ENCODE assay signal across 28 cellular contexts in genomic region chr6:72422126-72422680, GRCh38.
DNase-seq lines count a peak whose midpoint lies in the region; ATAC-seq and TF ChIP-seq lines count a peak whose summit lies in the region.
"Had no signal": no experiment of that assay in that cellular context is flagged by ENCODE, and none has a peak within 500 bp of the region (broad histone marks: within the 10 kb centered on the region; RNA-seq: fewer than 3 reads in every experiment).

No MANE protein-coding gene starts in this region.

- POLR2A ChIA-PET in A673 (lab: Charles Lee; ENCODE audit: low non-redundant PET): no interaction called here
- POLR2A ChIA-PET in Caco-2 (lab: Charles Lee): no interaction called here

- H3K4me1 ChIP-seq in A673 (ENCODE audit: insufficient read depth, low read length, poor library complexity, severe bottlenecking): peaks cover 68% of the 10 kb centered on the region
- H3K4me1 ChIP-seq in GM23248 (ENCODE audit: insufficient read depth): peaks cover 82% of the 10 kb centered on the region
- no peaks in the 10 kb centered on the region for H3K4me1 ChIP-seq in Caco-2
- H3K4me1 ChIP-seq: Peyer's patch, thyroid gland had no signal

- H3K4me1 Mint-ChIP-seq in Caco-2 (ENCODE audit: low read depth, unreplicated experiment): no peaks in the 10 kb centered on the region
- H3K4me1 Mint-ChIP-seq: B cell; naive thymus-derived CD8-positive, alpha-beta T cell; stimulated activated naive CD8-positive, alpha-beta T cell treated with anti-CD3 and anti-CD28 coated beads, Interleukin-15, amount 100 ng/mL, for 72 hours had no signal

- peaks cover 82% of the 10 kb centered on the region for H3F3A ChIP-seq in GM23248 (ENCODE audit: insufficient read depth)

- peak overlapping the region; percentile 46 for H3K4me2 ChIP-seq in GM23248 (ENCODE audit: unreplicated experiment)

- no peak overlapping the region for H3K4me3 Mint-ChIP-seq in Caco-2 (ENCODE audit: unreplicated experiment)
- H3K4me3 Mint-ChIP-seq: activated naive CD4-positive, alpha-beta T cell treated with anti-CD3 and anti-CD28 coated beads for 36 hours; activated T-helper 1 cell treated with anti-CD3 and anti-CD28 coated beads, Interleukin-12 subunit alpha, Interleukin-12 subunit beta, Interleukin-2, Interleukin-4 antibody, amounts not matched to agents 30 ng/mL and 10 ng/mL and 1 ng/mL, durations not matched to agents 14 hours and 24 hours and 36 hours; B cell; endodermal cell; naive thymus-derived CD8-positive, alpha-beta T cell; stimulated activated naive CD8-positive, alpha-beta T cell treated with anti-CD3 and anti-CD28 coated beads, Interleukin-15, amount 100 ng/mL, for 72 hours had no signal

- CTCF ChIA-PET in A673 (lab: Charles Lee) (no interaction called here), Caco-2 (lab: Charles Lee) (interaction anchor here (1.7 kb wide), 1 partner anchor 10 kb away, joined by 6 read pairs; no protein-coding TSS in a partner anchor)

- H4K20me1 ChIP-seq in GM23248 (ENCODE audit: insufficient read depth): no peaks in the 10 kb centered on the region

- H3K27me3 ChIP-seq in A673 (replicated peaks; ENCODE audit: insufficient read depth, low read depth, low read length, poor library complexity) (no peaks in the 10 kb centered on the region), GM23248 (replicated peaks; ENCODE audit: insufficient read depth) (no peaks in the 10 kb centered on the region), Caco-2 (replicated peaks; ENCODE audit: control insufficient read depth, insufficient read depth, low read length) (no peaks in the 10 kb centered on the region)
- H3K27me3 ChIP-seq: gastroesophageal sphincter, Peyer's patch, thyroid gland had no signal

- H3K27ac Mint-ChIP-seq in Caco-2 (ENCODE audit: unreplicated experiment): no peak overlapping the region
- H3K27ac Mint-ChIP-seq: activated naive CD4-positive, alpha-beta T cell treated with anti-CD3 and anti-CD28 coated beads for 36 hours; activated T-helper 1 cell treated with anti-CD3 and anti-CD28 coated beads, Interleukin-12 subunit alpha, Interleukin-12 subunit beta, Interleukin-2, Interleukin-4 antibody, amounts not matched to agents 30 ng/mL and 10 ng/mL and 1 ng/mL, durations not matched to agents 14 hours and 24 hours and 36 hours; B cell; endodermal cell; naive thymus-derived CD8-positive, alpha-beta T cell had no signal

- H3K9me3 Mint-ChIP-seq in Caco-2 (ENCODE audit: unreplicated experiment): no peaks in the 10 kb centered on the region
- H3K9me3 Mint-ChIP-seq: activated naive CD4-positive, alpha-beta T cell treated with anti-CD3 and anti-CD28 coated beads for 36 hours; activated T-helper 1 cell treated with anti-CD3 and anti-CD28 coated beads, Interleukin-12 subunit alpha, Interleukin-12 subunit beta, Interleukin-2, Interleukin-4 antibody, amounts not matched to agents 30 ng/mL and 10 ng/mL and 1 ng/mL, durations not matched to agents 14 hours and 24 hours and 36 hours; stimulated activated naive CD8-positive, alpha-beta T cell treated with anti-CD3 and anti-CD28 coated beads, Interleukin-15, amount 100 ng/mL, for 72 hours had no signal

- H3K4me3 ChIP-seq in A673 (ENCODE audit: low read depth, low read length, poor library complexity, severe bottlenecking) (no peak overlapping the region), GM23248 (no peak overlapping the region), Caco-2 (ENCODE audit: low read depth, low read length) (no peak overlapping the region)
- H3K4me3 ChIP-seq: esophagus squamous epithelium, gastroesophageal sphincter, Peyer's patch, thyroid gland had no signal

- TF ChIP-seq CTCF in A673 (conservative IDR thresholded peaks at IDR 0.05; ENCODE audit: low read depth, low read length): no peak
- TF ChIP-seq CTCF in Caco-2 (IDR thresholded peaks at IDR 0.05; ENCODE audit: insufficient read depth in 1 of 2, low read depth in 1 of 2, low read length in 1 of 2, severe bottlenecking in 1 of 2, unreplicated experiment in 1 of 2): no peak

- no peaks in the 10 kb centered on the region for H3K79me2 ChIP-seq in GM23248 (ENCODE audit: insufficient read depth)

- in situ Hi-C loops in GM23248 (cut with MboI): no loop called here

- WGBS in GM23248 (ENCODE audit: low coverage in 1 of 2, low lambda C conversion rate in 2 of 2, missing lambda C conversion rate in 2 of 2), 2 experiments: 39 to 41% methylated on average over 2 of the region's 2 CpGs

- H3K36me3 ChIP-seq in A673 (ENCODE audit: insufficient read depth, low read length, poor library complexity, severe bottlenecking): no peaks in the 10 kb centered on the region
- no peaks in the 10 kb centered on the region for H3K36me3 ChIP-seq in GM23248 (ENCODE audit: low read depth)
- no peaks in the 10 kb centered on the region for H3K36me3 ChIP-seq in Caco-2 (ENCODE audit: control insufficient read depth, insufficient read depth, low read length)
- H3K36me3 ChIP-seq: esophagus squamous epithelium, gastroesophageal sphincter, Peyer's patch, thyroid gland had no signal

- H2AFZ ChIP-seq in GM23248: no peak overlapping the region

- H3K27me3 Mint-ChIP-seq in Caco-2 (ENCODE audit: insufficient read depth, unreplicated experiment): no peaks in the 10 kb centered on the region

- BruUV-seq in A673 (replicated peaks; lab: Mats Ljungman, UMichigan) (no TSS peak), Caco-2 (replicated peaks; lab: Mats Ljungman, UMichigan) (no TSS peak)

- H3K9ac ChIP-seq in GM23248: no peak overlapping the region

- H3K36me3 Mint-ChIP-seq in Caco-2 (ENCODE audit: insufficient read depth, unreplicated experiment): no peaks in the 10 kb centered on the region
- H3K36me3 Mint-ChIP-seq: naive thymus-derived CD8-positive, alpha-beta T cell had no signal

- H3K9me2 ChIP-seq in GM23248 (ENCODE audit: insufficient read depth): no peaks in the 10 kb centered on the region

- no peak for DNase-seq in A673 (ENCODE audit: low spot score)
- DNase-seq in GM23248: peak; percentile 74
- DNase-seq in epithelial cell of prostate (ENCODE audit: low read depth, low spot score): peak; percentile 51
- DNase-seq in Caco-2: no peak
- DNase-seq in pons (ENCODE audit: low spot score): no peak
- DNase-seq in MV-4-11 (lab: John Stamatoyannopoulos, UW): no peak
- DNase-seq: 8988T; activated CD4-positive, alpha-beta T cell treated with anti-CD3 and anti-CD28 coated beads, Interleukin-2, amount 50 U/mL, for 4 hours; activated naive CD4-positive, alpha-beta T cell treated with anti-CD3 and anti-CD28 coated beads for 36 hours; central memory CD4-positive, alpha-beta T cell; endodermal cell; esophagus squamous epithelium; left ventricle myocardium superior; naive thymus-derived CD8-positive, alpha-beta T cell; NCI-H1417 treated with DMSO at 0.1 percent for 48 hours; NCI-H2081; NCI-H2227 treated with DMSO at 0.1 percent for 48 hours; NCI-H69; occipital lobe; Peyer's patch; SHP77 treated with DMSO at 0.1 percent for 48 hours; stimulated activated naive CD8-positive, alpha-beta T cell treated with anti-CD3 and anti-CD28 coated beads, Interleukin-15, amount 100 ng/mL, for 72 hours; thyroid gland had no signal

- peak; percentile 4; the same call in 2 of the 3 replicates for ATAC-seq in SK-N-SH treated with all-trans-retinoic acid at 6 μM for 48 hours
- ATAC-seq in HG02885 (IDR thresholded peaks at IDR 0.05; ENCODE audit: poor library complexity, unreplicated experiment): no peak
- ATAC-seq: gastroesophageal sphincter; left ventricle myocardium superior; naive thymus-derived CD8-positive, alpha-beta T cell; stimulated activated naive CD8-positive, alpha-beta T cell treated with anti-CD3 and anti-CD28 coated beads, Interleukin-15, amount 100 ng/mL, for 72 hours had no signal

- intact Hi-C loops in A673 (cut with micrococcal nuclease; ENCODE audit: unreplicated experiment): loop anchor here (5.0 kb wide), 1 partner anchor 625 kb away; no protein-coding TSS in a partner anchor
- intact Hi-C loops in Caco-2 (cut with micrococcal nuclease; ENCODE audit: unreplicated experiment): no loop called here

- H3K27ac ChIP-seq in A673 (ENCODE audit: low read depth, low read length, poor library complexity, severe bottlenecking) (peak overlapping the region; percentile 67), GM23248 (peak overlapping the region; percentile 42), epithelial cell of prostate (peak overlapping the region; percentile 11)
- H3K27ac ChIP-seq: esophagus squamous epithelium, gastroesophageal sphincter, Peyer's patch, thyroid gland had no signal

- H3K9me3 ChIP-seq in A673 (ENCODE audit: low read depth, low read length, poor library complexity, severe bottlenecking) (no peaks in the 10 kb centered on the region), GM23248 (ENCODE audit: low read depth) (no peaks in the 10 kb centered on the region), Caco-2 (no peaks in the 10 kb centered on the region)
- H3K9me3 ChIP-seq: esophagus squamous epithelium, gastroesophageal sphincter, Peyer's patch, thyroid gland had no signal

TF ChIP-seq in SK-N-SH treated with all-trans-retinoic acid at 6 μM for 48 hours, 23 proteins besides CTCF, POLR2A, EP300 and RAD21 (continues in another document):
- no peak for TF ChIP-seq PATZ1 (CRISPR knock-in tag; IDR thresholded peaks at IDR 0.05; ENCODE audit: borderline replicate concordance)
- no peak for TF ChIP-seq ZNF565 (CRISPR knock-in tag; conservative IDR thresholded peaks at IDR 0.05; ENCODE audit: low read depth)
- TF ChIP-seq ZFP3 (CRISPR knock-in tag; IDR thresholded peaks at IDR 0.05): no peak
- TF ChIP-seq OSR1 (CRISPR knock-in tag; IDR thresholded peaks at IDR 0.05): no peak

Comparison
In these comparisons a context has a peak if more than half of its experiments do, and no peak if none do; other contexts are left out.
1. DNase-seq: peak in GM23248 (single experiment) and epithelial cell of prostate (single experiment); none in A673 (single experiment), Caco-2 (0 of 2), pons (single experiment) and MV-4-11 (single experiment).
2. H3K27ac ChIP-seq: peak in every context shown above with its lines; median percentile 67 in A673; 42 in GM23248; 11 in epithelial cell of prostate.